ENCODE assay signal across 1 cellular context in the genomic region with DNA sequence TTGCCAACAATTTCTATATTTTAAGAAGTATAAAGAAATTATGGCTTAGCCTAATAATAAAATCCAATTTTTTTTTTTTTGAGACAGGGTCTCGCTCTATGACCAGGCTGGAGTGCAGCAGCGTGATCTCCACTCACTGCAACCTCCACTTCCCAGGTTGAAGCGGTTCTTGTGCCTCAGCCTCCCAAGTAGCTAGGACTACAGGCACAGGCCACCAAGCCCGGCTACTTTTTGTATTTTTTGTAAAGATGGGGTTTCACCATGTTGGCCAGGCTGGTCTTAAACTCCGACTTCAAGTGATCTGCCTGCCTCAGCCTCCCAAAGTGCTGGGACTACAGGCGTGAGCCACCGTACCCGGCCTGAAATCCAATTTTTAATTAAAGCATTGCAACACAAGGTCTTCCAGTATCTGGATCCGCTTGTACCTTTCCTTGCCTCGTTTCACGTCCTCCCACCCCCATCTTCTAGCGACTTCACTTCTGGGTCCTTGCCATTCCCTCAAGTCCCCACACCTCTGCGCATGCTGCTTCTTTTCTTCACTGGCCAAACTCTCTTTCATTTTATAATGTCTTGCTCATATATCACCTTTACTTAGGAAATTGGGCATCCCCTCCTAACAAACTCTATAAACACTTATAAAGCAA.
TF ChIP-seq lines count a peak whose summit lies in the region.

No MANE protein-coding gene starts in this region.

TF ChIP-seq in WTC11, 78 proteins besides CTCF, POLR2A, EP300 and RAD21 (continued from another document):
- TF ChIP-seq, protein P1, sequence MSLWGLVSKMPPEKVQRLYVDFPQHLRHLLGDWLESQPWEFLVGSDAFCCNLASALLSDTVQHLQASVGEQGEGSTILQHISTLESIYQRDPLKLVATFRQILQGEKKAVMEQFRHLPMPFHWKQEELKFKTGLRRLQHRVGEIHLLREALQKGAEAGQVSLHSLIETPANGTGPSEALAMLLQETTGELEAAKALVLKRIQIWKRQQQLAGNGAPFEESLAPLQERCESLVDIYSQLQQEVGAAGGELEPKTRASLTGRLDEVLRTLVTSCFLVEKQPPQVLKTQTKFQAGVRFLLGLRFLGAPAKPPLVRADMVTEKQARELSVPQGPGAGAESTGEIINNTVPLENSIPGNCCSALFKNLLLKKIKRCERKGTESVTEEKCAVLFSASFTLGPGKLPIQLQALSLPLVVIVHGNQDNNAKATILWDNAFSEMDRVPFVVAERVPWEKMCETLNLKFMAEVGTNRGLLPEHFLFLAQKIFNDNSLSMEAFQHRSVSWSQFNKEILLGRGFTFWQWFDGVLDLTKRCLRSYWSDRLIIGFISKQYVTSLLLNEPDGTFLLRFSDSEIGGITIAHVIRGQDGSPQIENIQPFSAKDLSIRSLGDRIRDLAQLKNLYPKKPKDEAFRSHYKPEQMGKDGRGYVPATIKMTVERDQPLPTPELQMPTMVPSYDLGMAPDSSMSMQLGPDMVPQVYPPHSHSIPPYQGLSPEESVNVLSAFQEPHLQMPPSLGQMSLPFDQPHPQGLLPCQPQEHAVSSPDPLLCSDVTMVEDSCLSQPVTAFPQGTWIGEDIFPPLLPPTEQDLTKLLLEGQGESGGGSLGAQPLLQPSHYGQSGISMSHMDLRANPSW (CRISPR knock-in tag; conservative IDR thresholded peaks at IDR 0.05; ENCODE audit: low read depth), result no peak
